ENCODE assay signal across 8 cellular contexts in the genomic region with DNA sequence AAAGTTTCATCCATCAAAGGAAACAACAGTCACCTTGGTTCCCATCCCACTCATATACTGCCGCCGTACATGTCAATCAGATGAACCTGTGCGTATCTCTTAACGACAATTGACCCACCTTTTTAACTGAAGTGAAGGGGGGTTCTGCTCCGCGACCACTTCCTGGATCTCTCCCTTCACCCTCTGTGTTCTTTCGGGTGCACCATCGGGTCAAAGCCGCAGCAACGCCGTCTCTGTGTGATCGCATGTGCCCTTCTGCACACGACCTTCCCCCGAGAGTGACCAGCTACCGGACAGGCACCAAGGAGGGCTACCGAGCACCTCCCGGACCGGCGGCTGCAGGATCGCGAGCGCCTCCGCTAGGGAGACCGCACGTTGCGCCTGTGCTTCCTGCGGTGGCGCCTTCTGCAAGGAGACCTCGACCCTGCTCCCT. TPM values are rescaled to one million over a fixed set of nuclear protein-coding genes. Genes with fewer than 3 reads are reported as not detected.
DNase-seq lines count a peak whose midpoint lies in the region; ATAC-seq, FAIRE-seq and TF ChIP-seq lines count a peak whose summit lies in the region.
"Not testable (repeated sequence)": the region's sequence is repeated elsewhere in the genome, so short reads cannot be mapped to it uniquely, and the experiment has no call there.

No MANE protein-coding gene starts in this region.

- H3K27me3 ChIP-seq in bronchial epithelial cell (ENCODE audit: control insufficient read depth, insufficient read depth, low read length); right cardiac atrium (ENCODE audit: control insufficient read depth, insufficient read depth); neutrophil; tibial artery: not testable (repeated sequence)

- H3K4me3 ChIP-seq in bronchial epithelial cell (ENCODE audit: low read depth, low read length) (peak overlapping the region; percentile 51), right cardiac atrium (ENCODE audit: low read length) (peak overlapping the region; percentile 92), neutrophil (ENCODE audit: low read depth in 1 of 2, low read length in 1 of 2) (peak overlapping the region; percentile 75 to 80), tibial artery (peak overlapping the region; percentile 69 to 99)

- peak overlapping the region; percentile 88 for H3K27ac Mint-ChIP-seq in activated CD4-positive, alpha-beta T cell treated with anti-CD3 and anti-CD28 coated beads, Interleukin-2, amount 10 ng/mL, durations not matched to agents 24 days and 14 days

- TF ChIP-seq CTCF in bronchial epithelial cell (IDR thresholded peaks at IDR 0.05; ENCODE audit: insufficient read depth, low read length, severe bottlenecking) = peak; percentile 21
- TF ChIP-seq CTCF in neutrophil (IDR thresholded peaks at IDR 0.05); tibial artery (IDR thresholded peaks at IDR 0.05): not testable (repeated sequence)

- H3K9me3 ChIP-seq in ES-I3 (ENCODE audit: control insufficient read depth, insufficient read depth, low read length); right cardiac atrium (ENCODE audit: control insufficient read depth, low read length); neutrophil; tibial artery: not testable (repeated sequence)

- FAIRE-seq in bronchial epithelial cell (lab: Jason Lieb, UNC) = peak; percentile 13

- WGBS in right cardiac atrium = under 1% methylated on average over 27 of the region's 29 CpGs

- not testable (repeated sequence) for H3K27me3 Mint-ChIP-seq in activated CD4-positive, alpha-beta T cell treated with anti-CD3 and anti-CD28 coated beads, Interleukin-2, amount 10 ng/mL, durations not matched to agents 24 days and 14 days

- H3K36me3 Mint-ChIP-seq in activated CD4-positive, alpha-beta T cell treated with anti-CD3 and anti-CD28 coated beads, Interleukin-2, amount 10 ng/mL, durations not matched to agents 24 days and 14 days (ENCODE audit: low read depth) = peaks cover 26% of the 10 kb centered on the region

- H3K4me3 Mint-ChIP-seq in activated CD4-positive, alpha-beta T cell treated with anti-CD3 and anti-CD28 coated beads, Interleukin-2, amount 10 ng/mL, durations not matched to agents 24 days and 14 days = peak overlapping the region; percentile 92

- H3K36me3 ChIP-seq in ES-I3 (ENCODE audit: insufficient read depth, low read length); bronchial epithelial cell (ENCODE audit: control insufficient read depth, insufficient read depth, low read length); neutrophil: not testable (repeated sequence)
- peaks cover 0 to 12% (median 0%) of the 10 kb centered on the region in 3 donors for H3K36me3 ChIP-seq in tibial artery

- ATAC-seq in HG02678 (IDR thresholded peaks at IDR 0.05; ENCODE audit: unreplicated experiment) (peak; percentile 26), right cardiac atrium (peak; percentile 72 to 74)

- peak overlapping the region; percentile 85 for H3K9ac ChIP-seq in ES-I3 (ENCODE audit: low read depth, low read length)

- peak overlapping the region; percentile 17 for H3K27ac ChIP-seq in right cardiac atrium (ENCODE audit: low read length)
- H3K27ac ChIP-seq in neutrophil = peak overlapping the region; percentile 77
- H3K27ac ChIP-seq in tibial artery = peak overlapping the region in 1 of 2 donors; percentile 37

- H3K4me1 Mint-ChIP-seq in activated CD4-positive, alpha-beta T cell treated with anti-CD3 and anti-CD28 coated beads, Interleukin-2, amount 10 ng/mL, durations not matched to agents 24 days and 14 days = peaks cover 28% of the 10 kb centered on the region

- intact Hi-C loops in activated CD4-positive, alpha-beta T cell treated with anti-CD3 and anti-CD28 coated beads, Interleukin-2, amount 10 ng/mL, durations not matched to agents 24 days and 14 days (cut with micrococcal nuclease) = loop anchor here (5.0 kb wide), 1 partner anchor 90 kb away; a partner anchor contains a TSS
- intact Hi-C loops in right cardiac atrium (cut with DNase I) = not testable (repeated sequence)
- intact Hi-C loops in tibial artery (cut with DNase I; ENCODE audit: low total_unique reads) = loop anchor here (5.0 kb wide), 1 partner anchor 100 kb away; no protein-coding TSS in a partner anchor

- DNase-seq in NCI-H1092 treated with DMSO at 0.1 percent for 48 hours (lab: John Stamatoyannopoulos, UW) (peak; percentile 15), right cardiac atrium (peak; percentile 51 to 81 (median 75)), tibial artery (peak in 1 of 2 donors; percentile 75)
- peak; percentile 83 for DNase-seq in activated CD4-positive, alpha-beta T cell treated with anti-CD3 and anti-CD28 coated beads, Interleukin-2, amount 10 ng/mL, durations not matched to agents 24 days and 14 days
- DNase-seq in bronchial epithelial cell (ENCODE audit: low read depth) = not testable (repeated sequence)

- H3K9me3 Mint-ChIP-seq in activated CD4-positive, alpha-beta T cell treated with anti-CD3 and anti-CD28 coated beads, Interleukin-2, amount 10 ng/mL, durations not matched to agents 24 days and 14 days = not testable (repeated sequence)

- H3K4me1 ChIP-seq in ES-I3 (ENCODE audit: insufficient read depth, low read length); right cardiac atrium (ENCODE audit: control insufficient read depth, insufficient read depth, low read length): not testable (repeated sequence)
- H3K4me1 ChIP-seq in neutrophil (ENCODE audit: control insufficient read depth in 1 of 2, insufficient read depth in 1 of 2, low read depth in 1 of 2, low read length in 1 of 2) = peaks cover 19 to 29% of the 10 kb centered on the region in 2 experiments
- peaks cover 0 to 34% (median 17%) of the 10 kb centered on the region in 4 donors for H3K4me1 ChIP-seq in tibial artery

RNA-seq across cellular contexts. Expression of a gene that starts 1.2 kb away (rescaled TPM):
- 94.1 and 102 TPM in 2 replicates for total RNA-seq in activated CD4-positive, alpha-beta T cell treated with anti-CD3 and anti-CD28 coated beads, Interleukin-2, amount 10 ng/mL, durations not matched to agents 24 days and 14 days
- total RNA-seq in bronchial epithelial cell (105 and 138 TPM in 2 replicates), right cardiac atrium (100 to 1,000 TPM in 2 of 4 donors, 10 to 100 TPM in 2; 83.9 to 106 (median 98.6) TPM)
- polyA plus RNA-seq in right cardiac atrium = 120 TPM
